In the genomic region with DNA sequence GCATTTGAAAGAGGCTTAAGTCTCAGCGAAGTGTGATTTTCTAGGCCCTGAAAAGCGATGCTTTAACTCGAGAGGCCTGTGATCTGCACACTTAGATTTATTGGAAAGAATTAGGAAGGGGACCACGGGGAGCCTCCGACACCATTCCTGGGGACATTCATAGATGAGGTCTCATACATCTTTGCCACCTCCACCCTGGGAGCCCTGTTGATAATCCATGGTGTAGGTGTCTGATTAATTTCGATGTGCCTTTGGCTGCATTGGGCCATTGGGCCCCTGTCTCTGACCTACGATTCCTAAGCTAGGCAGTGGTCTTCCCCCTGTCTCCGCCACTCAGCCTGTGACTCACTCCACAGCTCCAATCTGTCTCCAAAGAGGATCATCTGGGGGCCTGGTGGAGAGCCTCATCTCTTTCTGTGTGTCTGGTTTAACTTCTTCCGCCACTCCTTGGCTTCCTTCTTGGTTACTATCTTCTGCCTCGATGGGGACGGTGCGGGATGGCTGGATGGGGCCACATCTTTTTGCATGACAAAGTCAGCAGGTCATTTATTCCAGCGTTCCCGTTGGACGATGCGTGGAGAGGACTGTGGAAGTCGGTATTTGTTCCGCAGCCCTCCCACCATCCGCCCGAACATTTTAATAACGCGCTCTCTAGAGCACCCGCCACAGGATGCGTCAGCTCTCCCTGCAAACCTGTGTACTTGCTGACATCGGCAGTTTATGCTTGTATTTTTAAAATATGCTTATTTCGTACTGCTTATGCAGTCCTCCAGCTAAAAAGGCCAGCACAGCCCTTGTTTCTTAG, we compare ENCODE assay signal across 15 cellular contexts.
DNase-seq lines count a peak whose midpoint lies in the region; ATAC-seq and TF ChIP-seq lines count a peak whose summit lies in the region.
"Had no signal": no experiment of that assay in that cellular context is flagged by ENCODE, and none has a peak within 500 bp of the region (broad histone marks: within the 10 kb centered on the region; RNA-seq: fewer than 3 reads in every experiment).

No MANE protein-coding gene starts in this region.

- H4K8ac ChIP-seq in IMR-90 (ENCODE audit: low read depth in 2 of 2, low read length in 2 of 2) (no peak overlapping the region), trophoblast cell (ENCODE audit: low read depth, low read length) (peak overlapping the region; percentile 41)

- no peak overlapping the region for H4K12ac ChIP-seq in trophoblast cell (ENCODE audit: low read depth, low read length)

- DNase-seq in BE2C (peak; percentile 21), IMR-90 (no peak), trophoblast cell (no peak), AG20443 (ENCODE audit: low spot score) (no peak), KG1 (lab: John Stamatoyannopoulos, UW) (no peak)
- DNase-seq: AML-193, COR-L47, EL, HFFc6, NCI-H1417, NCI-H1930, NCI-H446 had no signal

- no peak for TF ChIP-seq POLR2A in IMR-90 (IDR thresholded peaks at IDR 0.05; ENCODE audit: low read depth, low read length)

- H3K9me3 ChIP-seq in BE2C (no peaks in the 10 kb centered on the region), IMR-90 (ENCODE audit: control insufficient read depth, insufficient read depth, low read length) (no peaks in the 10 kb centered on the region), iPS-20b (ENCODE audit: insufficient read depth, low read depth, low read length) (no peaks in the 10 kb centered on the region), trophoblast cell (ENCODE audit: insufficient read depth, low read depth, low read length) (no peaks in the 10 kb centered on the region)

- no peak for ATAC-seq in IMR-90 (ENCODE audit: low read depth)
- no peak for ATAC-seq in HG02973 (IDR thresholded peaks at IDR 0.05; ENCODE audit: unreplicated experiment)

- H3K4ac ChIP-seq in IMR-90 (ENCODE audit: low read depth, low read length) (no peak overlapping the region), trophoblast cell (ENCODE audit: low read depth, low read length) (peak overlapping the region; percentile 41)

- H3K36me3 ChIP-seq in BE2C (no peaks in the 10 kb centered on the region), IMR-90 (ENCODE audit: control insufficient read depth, insufficient read depth, low read length) (no peaks in the 10 kb centered on the region), iPS-20b (ENCODE audit: insufficient read depth, low read depth, low read length) (no peaks in the 10 kb centered on the region), trophoblast cell (ENCODE audit: control insufficient read depth in 1 of 2, insufficient read depth in 2 of 2, low read length in 2 of 2) (no peaks in the 10 kb centered on the region)

- no peak overlapping the region for H3K56ac ChIP-seq in IMR-90 (ENCODE audit: extremely low read depth, insufficient read depth, low read length)

- no peak overlapping the region for H3K14ac ChIP-seq in IMR-90 (replicated peaks; ENCODE audit: low read depth, low read length)
- peak overlapping the region; percentile 78 for H3K14ac ChIP-seq in trophoblast cell (ENCODE audit: low read length)

- H3K4me3 ChIP-seq in BE2C (ENCODE audit: low read depth, low read length) (no peak overlapping the region), IMR-90 (ENCODE audit: insufficient read depth, low read depth, low read length) (no peak overlapping the region), iPS-20b (ENCODE audit: low read length) (no peak overlapping the region), trophoblast cell (ENCODE audit: low read depth, low read length) (no peak overlapping the region)

- no peak overlapping the region for H2AK5ac ChIP-seq in IMR-90 (ENCODE audit: low read depth, low read length)
- peak overlapping the region; percentile 77 for H2AK5ac ChIP-seq in trophoblast cell (ENCODE audit: low read length)

- peaks cover 16% of the 10 kb centered on the region for H3K4me1 ChIP-seq in BE2C
- no peaks in the 10 kb centered on the region for H3K4me1 ChIP-seq in IMR-90 (ENCODE audit: control insufficient read depth, insufficient read depth, low read length)
- H3K4me1 ChIP-seq in iPS-20b (ENCODE audit: insufficient read depth, low read length), result peaks cover 26% of the 10 kb centered on the region
- peaks cover 17 to 28% of the 10 kb centered on the region in 2 experiments for H3K4me1 ChIP-seq in trophoblast cell (ENCODE audit: control insufficient read depth in 1 of 2, insufficient read depth in 2 of 2, low read length in 2 of 2)

- no peak for TF ChIP-seq CTCF in BE2C (IDR thresholded peaks at IDR 0.05; ENCODE audit: low read depth, low read length)
- no peak for TF ChIP-seq CTCF in IMR-90 (conservative IDR thresholded peaks at IDR 0.05; ENCODE audit: low read depth, low read length)

- H4K91ac ChIP-seq in IMR-90 (ENCODE audit: insufficient read depth, low read depth, low read length) (no peak overlapping the region), trophoblast cell (ENCODE audit: low read depth, low read length) (peak overlapping the region; percentile 90)

- no peak for TF ChIP-seq RAD21 in IMR-90 (IDR thresholded peaks at IDR 0.05; ENCODE audit: low read length)

- no peak overlapping the region for H2BK20ac ChIP-seq in IMR-90 (ENCODE audit: low read depth, low read length)

- H3K27me3 ChIP-seq in BE2C (no peaks in the 10 kb centered on the region), IMR-90 (ENCODE audit: control insufficient read depth, insufficient read depth, low read length) (peaks cover 46% of the 10 kb centered on the region), iPS-20b (ENCODE audit: insufficient read depth, low read length) (peaks cover 20% of the 10 kb centered on the region), trophoblast cell (ENCODE audit: insufficient read depth, low read length) (no peaks in the 10 kb centered on the region)

- in situ Hi-C loops in IMR-90 (cut with MboI; ENCODE audit: low sequenced_read_pairs), result no loop called here

- H3K4me2 ChIP-seq in IMR-90 (ENCODE audit: low read depth, low read length) (no peak overlapping the region), trophoblast cell (ENCODE audit: low read length) (peak overlapping the region; percentile 2)

- POLR2A ChIA-PET in IMR-90 (lab: Charles Lee; ENCODE audit: unreplicated experiment), result no interaction called here

- H4K20me1 ChIP-seq in IMR-90 (ENCODE audit: insufficient read depth, low read length), result no peaks in the 10 kb centered on the region

- H3K23ac ChIP-seq in IMR-90 (ENCODE audit: low read depth, low read length) (no peak overlapping the region), trophoblast cell (ENCODE audit: low read length) (no peak overlapping the region)

- no peak overlapping the region for H2BK15ac ChIP-seq in IMR-90 (ENCODE audit: low read depth, low read length)

- H3K18ac ChIP-seq in IMR-90 (ENCODE audit: low read depth, low read length) (no peak overlapping the region), trophoblast cell (ENCODE audit: low read length) (peak overlapping the region; percentile 73)

- H3K9ac ChIP-seq in IMR-90 (ENCODE audit: low read depth, low read length) (no peak overlapping the region), iPS-20b (ENCODE audit: low read depth, low read length) (0 out of 2 replicates have a peak overlapping the region, but pooled peaks have one; percentile 38), trophoblast cell (ENCODE audit: low read length) (no peak overlapping the region)

- no peak overlapping the region for H2BK120ac ChIP-seq in IMR-90 (ENCODE audit: low read depth, low read length)
- peak overlapping the region; percentile 93 for H2BK120ac ChIP-seq in trophoblast cell (ENCODE audit: insufficient read depth, low read length, poor library complexity)

- H3K79me1 ChIP-seq in IMR-90 (ENCODE audit: low read depth in 1 of 2, low read length in 2 of 2), result no peaks in the 10 kb centered on the region
- peaks cover 6% of the 10 kb centered on the region for H3K79me1 ChIP-seq in trophoblast cell (ENCODE audit: low read length)

- H2BK12ac ChIP-seq in trophoblast cell (ENCODE audit: low read length), result peak overlapping the region; percentile 95

- H3K27ac ChIP-seq in IMR-90 (ENCODE audit: insufficient read depth, low read length) (no peak overlapping the region), iPS-20b (ENCODE audit: low read length) (no peak overlapping the region), trophoblast cell (ENCODE audit: low read depth, low read length) (peak overlapping the region; percentile 36)
- H3K27ac ChIP-seq: RWPE1 had no signal

- no peak overlapping the region for H2AK9ac ChIP-seq in IMR-90 (replicated peaks; ENCODE audit: low read depth, low read length, poor library complexity)

- H3K9me1 ChIP-seq in IMR-90 (ENCODE audit: insufficient read depth, low read length), result no peaks in the 10 kb centered on the region

- no peaks in the 10 kb centered on the region for H3K79me2 ChIP-seq in trophoblast cell (ENCODE audit: control insufficient read depth, insufficient read depth, low read length, poor library complexity)

- no peak overlapping the region for H2AFZ ChIP-seq in IMR-90 (replicated peaks; ENCODE audit: low read length, poor library complexity)
- no peak overlapping the region for H2AFZ ChIP-seq in trophoblast cell (ENCODE audit: insufficient read depth, low read length, poor library complexity)

- CTCF ChIA-PET in IMR-90 (lab: Yijun Ruan, JAX), result no interaction called here

- dilution Hi-C loops in IMR-90 (cut with HindIII; ENCODE audit: low sequenced_read_pairs, unreplicated experiment), result no loop called here

- WGBS in IMR-90 (ENCODE audit: extremely low coverage in 2 of 2, insufficient read length in 1 of 2), 2 experiments, result 91% methylated on average over 16 of the region's 26 CpGs; no CpG with 5 or more reads in 1 of the 2 experiments
- no CpG with 5 or more reads among the region's 26 CpGs for WGBS in trophoblast cell (ENCODE audit: extremely low coverage, insufficient coverage, insufficient read length)

- no peak overlapping the region for H4K5ac ChIP-seq in IMR-90 (ENCODE audit: low read depth, low read length)

- H2BK5ac ChIP-seq in IMR-90 (ENCODE audit: low read depth, low read length, poor library complexity, severe bottlenecking) (no peak overlapping the region), trophoblast cell (ENCODE audit: low read depth, low read length, poor library complexity) (peak overlapping the region; percentile 75)

- no TSS peak for BruUV-seq in IMR-90 (replicated peaks; lab: Mats Ljungman, UMichigan)

- intact Hi-C loops in IMR-90 (cut with micrococcal nuclease), result no loop called here

TF ChIP-seq in IMR-90, 13 proteins besides CTCF, POLR2A, EP300 and RAD21:
- TF ChIP-seq NFE2L2 (IDR thresholded peaks at IDR 0.05; ENCODE audit: low read depth, low read length) (no peak), MXI1 (IDR thresholded peaks at IDR 0.05; ENCODE audit: borderline replicate concordance, low read depth, low read length) (no peak), MAFK (IDR thresholded peaks at IDR 0.05; ENCODE audit: low read depth, low read length) (peak; percentile 94), BHLHE40 (IDR thresholded peaks at IDR 0.05; ENCODE audit: low read depth, low read length) (no peak)
TF ChIP-seq in IMR-90: peak in this region for 1.
